Comparison of ENCODE assay signal across 19 cellular contexts in genomic region chr10:18260308-18260971, GRCh38.
DNase-seq lines count a peak whose midpoint lies in the region; ATAC-seq and TF ChIP-seq lines count a peak whose summit lies in the region.
"Had no signal": no experiment of that assay in that cellular context is flagged by ENCODE, and none has a peak within 500 bp of the region (broad histone marks: within the 10 kb centered on the region; RNA-seq: fewer than 3 reads in every experiment).

No MANE protein-coding gene starts in this region.

- 27% methylated on average over 17 of the region's 19 CpGs for WGBS in esophagus muscularis mucosa

- no peak for ATAC-seq in HG03469 (IDR thresholded peaks at IDR 0.05; ENCODE audit: unreplicated experiment)

- peak overlapping the region; percentile 25 to 66 (median 50) for H3K27ac ChIP-seq in esophagus muscularis mucosa (replicated peaks in 1 of 4)
- H3K27ac ChIP-seq: thyroid gland had no signal

- no peak for TF ChIP-seq POLR2A in esophagus muscularis mucosa (IDR thresholded peaks at IDR 0.05; ENCODE audit: low read depth)

- no peaks in the 10 kb centered on the region for H3K9me3 ChIP-seq in esophagus muscularis mucosa
- H3K9me3 ChIP-seq: thyroid gland had no signal

- DNase-seq in ELF-1 (ENCODE audit: low read depth, low spot score) (peak; percentile 6), NCI-H2227 (lab: John Stamatoyannopoulos, UW; ENCODE audit: unreplicated experiment) (peak; percentile 8), esophagus muscularis mucosa (ENCODE audit: extremely low spot score) (peak; percentile 68), occipital lobe (lab: John Stamatoyannopoulos, UW) (peak; percentile 45), NCI-H1694 (lab: John Stamatoyannopoulos, UW) (no peak)
- no peak for DNase-seq in effector CD4-positive, alpha-beta T cell
- DNase-seq: activated CD4-positive, alpha-beta T cell treated with anti-CD3 and anti-CD28 coated beads, Interleukin-2, amount 50 U/mL, for 48 hours; activated T-cell treated with anti-CD3 and anti-CD28 coated beads for 4 hours; COR-L47; EL; foreskin fibroblast; Karpas-422; NCI-H1105; NCI-H69; SHP77 treated with DMSO at 0.1 percent for 48 hours; stimulated activated CD4-positive, alpha-beta T cell treated with anti-CD3 and anti-CD28 coated beads, Interleukin-15, amount 100 ng/mL, for 24 hours; T-helper 1 cell had no signal

- peak overlapping the region; percentile 27 to 38 (median 30) for H3K4me3 ChIP-seq in esophagus muscularis mucosa
- H3K4me3 ChIP-seq: thyroid gland had no signal

- H3K4me1 ChIP-seq in esophagus muscularis mucosa: peaks cover 5 to 73% (median 60%) of the 10 kb centered on the region in 4 donors

- intact Hi-C loops in esophagus muscularis mucosa (cut with DNase I): no loop called here

- H3K27me3 ChIP-seq in esophagus muscularis mucosa: no peaks in the 10 kb centered on the region
- H3K27me3 ChIP-seq: thyroid gland had no signal

- no peak for TF ChIP-seq EP300 in esophagus muscularis mucosa (IDR thresholded peaks at IDR 0.05)

- H3K36me3 ChIP-seq in esophagus muscularis mucosa: no peaks in the 10 kb centered on the region
- H3K36me3 ChIP-seq: thyroid gland had no signal

- TF ChIP-seq CTCF in esophagus muscularis mucosa (IDR thresholded peaks at IDR 0.05): no peak

Comparison
In these comparisons a context has a peak if more than half of its experiments do, and no peak if none do; other contexts are left out.
1. DNase-seq: peak in ELF-1 (single experiment), NCI-H2227 (single experiment), esophagus muscularis mucosa (single experiment) and occipital lobe (single experiment); none in effector CD4-positive, alpha-beta T cell (single experiment) and NCI-H1694 (single experiment).